18 cellular contexts compared by ENCODE assay signal in genomic region chr1:66217561-66217960, GRCh38.
DNase-seq lines count a peak whose midpoint lies in the region; ATAC-seq, FAIRE-seq and TF ChIP-seq lines count a peak whose summit lies in the region.
"Had no signal": no experiment of that assay in that cellular context is flagged by ENCODE, and none has a peak within 500 bp of the region (broad histone marks: within the 10 kb centered on the region; RNA-seq: fewer than 3 reads in every experiment).

No MANE protein-coding gene starts in this region.

- FAIRE-seq in A549 (lab: Jason Lieb, UNC) (no peak), H1 (lab: Jason Lieb, UNC) (no peak)
- FAIRE-seq: G401.6, GM12892 had no signal

- H3K79me1 ChIP-seq in H1 (ENCODE audit: low read depth, low read length), result no peaks in the 10 kb centered on the region

- no peak overlapping the region for H4K8ac ChIP-seq in H1 (ENCODE audit: extremely low read depth, insufficient read depth, low read length)

- H3K9me3 ChIP-seq in A549, result no peaks in the 10 kb centered on the region
- H3K9me3 ChIP-seq in GM23248 (ENCODE audit: low read depth), result no peaks in the 10 kb centered on the region
- no peaks in the 10 kb centered on the region for H3K9me3 ChIP-seq in H1 (ENCODE audit: insufficient read depth in 2 of 2, low read depth in 1 of 2, low read length in 1 of 2)
- H3K9me3 ChIP-seq: BLaER1, Caco-2 had no signal

- no peak for TF ChIP-seq EP300 in A549 (IDR thresholded peaks at IDR 0.05)
- no peak for TF ChIP-seq EP300 in H1 (IDR thresholded peaks at IDR 0.05; ENCODE audit: borderline replicate concordance in 1 of 2, low read depth in 2 of 2, low read length in 2 of 2)

- H2AFZ ChIP-seq in GM23248 (no peak overlapping the region), H1 (ENCODE audit: low read length) (no peak overlapping the region)

- peaks cover 2% of the 10 kb centered on the region for H3K36me3 Mint-ChIP-seq in activated CD4-positive, alpha-beta T cell treated with anti-CD3 and anti-CD28 coated beads, Interleukin-2, amount 10 ng/mL, durations not matched to agents 24 days and 14 days (ENCODE audit: low read depth)
- H3K36me3 Mint-ChIP-seq: CD4-positive, CD25-positive, alpha-beta regulatory T cell; CD8-positive, alpha-beta T cell had no signal

- POLR2A ChIA-PET in A549 (lab: Yijun Ruan, JAX), result no interaction called here
- POLR2A ChIA-PET in H1 (lab: Charles Lee; ENCODE audit: partially characterized antibody), result no interaction called here

- H2BK5ac ChIP-seq in H1 (ENCODE audit: low read depth, low read length), result no peak overlapping the region

- CTCF ChIA-PET in A549 (lab: Yijun Ruan, JAX), result interaction anchor here (1.1 to 2.8 kb wide), 2 partner anchors 12 to 25 kb away, joined by 4 to 10 read pairs; no protein-coding TSS in a partner anchor
- CTCF ChIA-PET in H1 (lab: Charles Lee; ENCODE audit: partially characterized antibody), result interaction anchor here (0.6 to 2.5 kb wide), 6 partner anchors 8 to 261 kb away, joined by 3 to 7 read pairs (median 5); no protein-coding TSS in a partner anchor

- H3F3A ChIP-seq in GM23248 (ENCODE audit: insufficient read depth), result peaks cover 18% of the 10 kb centered on the region

- WGBS in A549 (ENCODE audit: missing lambda C conversion rate), result 95% methylated on average over 2 of the region's 2 CpGs
- WGBS in GM23248 (ENCODE audit: low coverage in 1 of 2, low lambda C conversion rate in 2 of 2, missing lambda C conversion rate in 2 of 2), 2 experiments, result 77 to 79% methylated on average over 2 of the region's 2 CpGs
- WGBS in H1 (ENCODE audit: extremely low coverage in 1 of 2, insufficient coverage in 1 of 2, insufficient read length in 1 of 2, insufficient replicate concordance in 2 of 2, low coverage in 1 of 2, low lambda C conversion rate in 2 of 2, missing lambda C conversion rate in 1 of 2), 2 experiments, result 89% methylated on average over 2 of the region's 2 CpGs; no CpG with 5 or more reads in 1 of the 2 experiments

- in situ Hi-C loops in GM23248 (cut with MboI), result no loop called here

- TF ChIP-seq POLR2A in A549 (IDR thresholded peaks at IDR 0.05; ENCODE audit: low read length), result no peak
- no peak for TF ChIP-seq POLR2A in H1 (IDR thresholded peaks at IDR 0.05; ENCODE audit: control extremely low read depth in 1 of 2, low read depth in 2 of 2, low read length in 2 of 2)

- H3K14ac ChIP-seq in H1 (ENCODE audit: insufficient read length), result no peak overlapping the region

- H3K4me2 ChIP-seq in A549 (peak overlapping the region; percentile 39; the same call in 2 of the 3 replicates), GM23248 (ENCODE audit: unreplicated experiment) (peak overlapping the region; percentile 41), H1 (ENCODE audit: insufficient read depth in 1 of 2, low read depth in 2 of 2, low read length in 2 of 2) (no peak overlapping the region)
- H3K4me2 ChIP-seq: BLaER1 had no signal

- H2BK12ac ChIP-seq in H1 (ENCODE audit: low read depth, low read length), result no peak overlapping the region

- H2AK5ac ChIP-seq in H1 (ENCODE audit: low read depth, low read length), result no peak overlapping the region

- no peaks in the 10 kb centered on the region for H3K79me2 ChIP-seq in GM23248 (ENCODE audit: insufficient read depth)
- H3K79me2 ChIP-seq in H1 (ENCODE audit: control insufficient read depth in 1 of 2, insufficient read depth in 2 of 2, low read length in 2 of 2), result no peaks in the 10 kb centered on the region

- intact Hi-C loops in activated CD4-positive, alpha-beta T cell treated with anti-CD3 and anti-CD28 coated beads, Interleukin-2, amount 10 ng/mL, durations not matched to agents 24 days and 14 days (cut with micrococcal nuclease), result no loop called here

- no peak overlapping the region for H2BK20ac ChIP-seq in H1 (ENCODE audit: low read length)

- H3K9ac ChIP-seq in GM23248 (peak overlapping the region; percentile 52), H1 (replicated peaks in 1 of 4; ENCODE audit: extremely low read depth in 1 of 4, low read depth in 3 of 4, low read length in 3 of 4) (no peak overlapping the region)
- H3K9ac ChIP-seq: BLaER1 had no signal

- H3K9me3 Mint-ChIP-seq in activated CD4-positive, alpha-beta T cell treated with anti-CD3 and anti-CD28 coated beads, Interleukin-2, amount 10 ng/mL, durations not matched to agents 24 days and 14 days, result peaks cover 17% of the 10 kb centered on the region
- H3K9me3 Mint-ChIP-seq: CD4-positive, CD25-positive, alpha-beta regulatory T cell; CD8-positive, alpha-beta T cell; H9 had no signal

- H2BK120ac ChIP-seq in H1 (replicated peaks; ENCODE audit: low read depth, low read length), result no peak overlapping the region

- H4K5ac ChIP-seq in H1 (ENCODE audit: insufficient read length, low read depth, low read length), result no peak overlapping the region

- DNase-seq in A549 (ENCODE audit: low read depth in 1 of 2, low spot score in 1 of 2) (no peak), GM23248 (no peak), H1 (ENCODE audit: low read depth in 1 of 2, low spot score in 2 of 2) (no peak), glomerular visceral epithelial cell (ENCODE audit: extremely low spot score) (no peak)
- DNase-seq in activated CD4-positive, alpha-beta T cell treated with anti-CD3 and anti-CD28 coated beads, Interleukin-2, amount 10 ng/mL, durations not matched to agents 24 days and 14 days, result no peak
- DNase-seq: 8988T; Caco-2; CD4-positive, CD25-positive, alpha-beta regulatory T cell; CD8-positive, alpha-beta T cell; DND-41; H9 had no signal

- H3K27ac Mint-ChIP-seq in activated CD4-positive, alpha-beta T cell treated with anti-CD3 and anti-CD28 coated beads, Interleukin-2, amount 10 ng/mL, durations not matched to agents 24 days and 14 days, result no peak overlapping the region
- H3K27ac Mint-ChIP-seq: B cell; CD8-positive, alpha-beta T cell; H9 had no signal

- TF ChIP-seq RAD21 in A549 (conservative IDR thresholded peaks at IDR 0.05 in 1 of 2, IDR thresholded peaks at IDR 0.05 in 1 of 2) (no peak), H1 (IDR thresholded peaks at IDR 0.05 in 1 of 2, conservative IDR thresholded peaks at IDR 0.05 in 1 of 2; ENCODE audit: low read depth in 2 of 2, low read length in 2 of 2) (no peak)

- no peak overlapping the region for H4K91ac ChIP-seq in H1 (replicated peaks; ENCODE audit: insufficient read length, low read length)

- H3K27ac ChIP-seq in A549 (peak overlapping the region in 1 of 2 experiments; percentile 71; a peak in 4 of 6 replicates), GM23248 (peak overlapping the region; percentile 83), H1 (ENCODE audit: low read depth, low read length) (no peak overlapping the region)
- H3K27ac ChIP-seq: BLaER1, C4-2B had no signal

- H3K23me2 ChIP-seq in H1 (ENCODE audit: low read depth, low read length), result no peaks in the 10 kb centered on the region

- no peak overlapping the region for H2BK15ac ChIP-seq in H1 (ENCODE audit: low read length)

- H3K9me2 ChIP-seq in GM23248 (ENCODE audit: insufficient read depth), result no peaks in the 10 kb centered on the region

- H3K27me3 Mint-ChIP-seq in activated CD4-positive, alpha-beta T cell treated with anti-CD3 and anti-CD28 coated beads, Interleukin-2, amount 10 ng/mL, durations not matched to agents 24 days and 14 days, result no peaks in the 10 kb centered on the region

- H3K36me3 ChIP-seq in GM23248 (ENCODE audit: low read depth) (no peaks in the 10 kb centered on the region), H1 (ENCODE audit: control insufficient read depth in 2 of 4, insufficient read depth in 4 of 4, low read length in 3 of 4) (no peaks in the 10 kb centered on the region)
- H3K36me3 ChIP-seq: BLaER1 had no signal

- H3K4ac ChIP-seq in H1 (replicated peaks; ENCODE audit: insufficient read length, low read depth, low read length), result no peak overlapping the region

- peaks cover 14% of the 10 kb centered on the region for H3K4me1 Mint-ChIP-seq in activated CD4-positive, alpha-beta T cell treated with anti-CD3 and anti-CD28 coated beads, Interleukin-2, amount 10 ng/mL, durations not matched to agents 24 days and 14 days
- H3K4me1 Mint-ChIP-seq: B cell had no signal

- H3K4me1 ChIP-seq in A549 (peaks cover 50% of the 10 kb centered on the region), GM23248 (ENCODE audit: insufficient read depth) (peaks cover 22% of the 10 kb centered on the region), H1 (replicated peaks in 1 of 4; ENCODE audit: control insufficient read depth in 3 of 4, insufficient read depth in 4 of 4, low read length in 3 of 4) (no peaks in the 10 kb centered on the region)
- H3K4me1 ChIP-seq: BLaER1, Caco-2 had no signal

- H3K4me3 ChIP-seq in A549, result no peak overlapping the region
- no peak overlapping the region for H3K4me3 ChIP-seq in GM23248
- H3K4me3 ChIP-seq in H1 (ENCODE audit: extremely low read depth in 1 of 4, insufficient read depth in 2 of 4, low read depth in 3 of 4, low read length in 4 of 4), result no peak overlapping the region
- H3K4me3 ChIP-seq: BLaER1 had no signal

- H3K56ac ChIP-seq in H1 (replicated peaks; ENCODE audit: insufficient read length, low read depth, low read length), result no peak overlapping the region

- no peaks in the 10 kb centered on the region for H4K20me1 ChIP-seq in GM23248 (ENCODE audit: insufficient read depth)
- H4K20me1 ChIP-seq in H1 (replicated peaks in 1 of 2; ENCODE audit: control insufficient read depth in 1 of 2, insufficient read depth in 2 of 2, low read length in 2 of 2), result no peaks in the 10 kb centered on the region
- H4K20me1 ChIP-seq: BLaER1 had no signal

- no peak overlapping the region for H3K4me3 Mint-ChIP-seq in activated CD4-positive, alpha-beta T cell treated with anti-CD3 and anti-CD28 coated beads, Interleukin-2, amount 10 ng/mL, durations not matched to agents 24 days and 14 days
- H3K4me3 Mint-ChIP-seq: B cell; CD4-positive, CD25-positive, alpha-beta regulatory T cell; CD8-positive, alpha-beta T cell; H9 had no signal

- H3K27me3 ChIP-seq in GM23248 (replicated peaks; ENCODE audit: insufficient read depth), result no peaks in the 10 kb centered on the region
- peaks cover 0 to 1% (median 0%) of the 10 kb centered on the region in 4 experiments; a peak in 1 of 7 replicates for H3K27me3 ChIP-seq in H1 (replicated peaks in 1 of 4; ENCODE audit: control insufficient read depth in 3 of 4, extremely low read depth in 1 of 4, insufficient read depth in 3 of 4, low read length in 3 of 4)
- H3K27me3 ChIP-seq: BLaER1 had no signal

- no peak overlapping the region for H3K23ac ChIP-seq in H1 (ENCODE audit: insufficient read length)

- TF ChIP-seq CTCF in A549 (IDR thresholded peaks at IDR 0.05) (no peak), H1 (IDR thresholded peaks at IDR 0.05; ENCODE audit: control extremely low read depth in 1 of 3, insufficient read depth in 1 of 3, low read depth in 1 of 3, low read length in 3 of 3) (no peak)

- H3K18ac ChIP-seq in H1 (ENCODE audit: extremely low read depth, low read length), result no peak overlapping the region

- ATAC-seq in A549, result no peak
- ATAC-seq in HG02588 (IDR thresholded peaks at IDR 0.05; ENCODE audit: unreplicated experiment), result no peak
- ATAC-seq: CD8-positive, alpha-beta T cell; HCT116 had no signal

TF ChIP-seq in A549, 52 proteins besides CTCF, POLR2A, EP300 and RAD21:
- TF ChIP-seq CEBPB (IDR thresholded peaks at IDR 0.05) (peak; percentile 32 to 70; a peak in 2 of 4 replicates), CBX2 (IDR thresholded peaks at IDR 0.05; ENCODE audit: borderline replicate concordance, low read depth) (no peak)

TF ChIP-seq in H1, 55 proteins besides CTCF, POLR2A, EP300 and RAD21 (continues in another document):
- TF ChIP-seq RNF2 (IDR thresholded peaks at IDR 0.05; ENCODE audit: borderline replicate concordance, low read depth, low read length, missing control alignments, poor library complexity, severe bottlenecking), result no peak

Comparison
In these comparisons a context has a peak if more than half of its experiments do, and no peak if none do; other contexts are left out.
1. H3K4me2 ChIP-seq: peak in A549 (single experiment) and GM23248 (single experiment); none in H1 (0 of 2).
2. Of the 18 proteins assayed by ChIP-seq in both H1 and A549: peak only in H1: none; only in A549: none; in both: CEBPB; in neither: 17.